1 cellular context compared by ENCODE assay signal in the genomic region with DNA sequence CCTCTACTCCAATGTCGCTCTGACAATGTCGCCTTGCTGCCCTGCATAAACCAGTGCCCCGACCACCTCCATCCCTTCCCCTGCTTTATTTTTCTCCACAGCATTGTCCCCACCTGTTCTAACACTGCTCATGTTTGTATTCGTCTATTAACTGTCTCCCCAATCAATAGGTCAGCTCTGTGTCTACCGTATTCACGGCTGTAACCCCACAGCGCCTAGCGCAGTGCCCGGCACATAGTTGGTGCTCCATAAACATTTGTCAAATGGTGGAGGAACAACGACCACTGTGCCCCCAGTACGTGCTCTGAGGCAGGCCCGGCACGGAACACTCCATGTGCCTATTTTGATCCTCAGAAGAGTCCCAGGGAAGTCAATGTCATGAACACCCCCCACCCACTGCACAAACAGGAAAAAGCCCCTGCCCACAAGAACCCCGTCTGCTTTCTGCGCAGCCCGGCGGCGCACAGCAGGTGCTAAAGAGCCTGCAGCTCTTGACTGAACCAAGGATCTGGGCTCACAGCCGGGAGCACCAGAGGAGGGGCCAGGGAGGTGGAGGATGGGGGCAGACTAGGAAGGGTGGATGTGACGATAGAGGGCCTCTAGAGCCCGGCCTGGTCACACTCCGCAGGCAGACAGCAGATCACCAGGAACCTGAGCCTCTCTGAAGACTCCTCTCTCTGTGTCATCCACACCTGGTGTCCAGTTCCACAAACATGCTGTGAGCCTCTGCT.
TF ChIP-seq lines count a peak whose summit lies in the region.

No MANE protein-coding gene starts in this region.

TF ChIP-seq in IMR-90, 13 proteins besides CTCF, POLR2A, EP300 and RAD21:
- TF ChIP-seq RCOR1 (IDR thresholded peaks at IDR 0.05; ENCODE audit: insufficient replicate concordance, low read length): no peak
- TF ChIP-seq MXI1 (IDR thresholded peaks at IDR 0.05; ENCODE audit: borderline replicate concordance, low read depth, low read length): no peak
- TF ChIP-seq MAZ (IDR thresholded peaks at IDR 0.05; ENCODE audit: borderline replicate concordance, low read depth, low read length): no peak
- no peak for TF ChIP-seq BHLHE40 (IDR thresholded peaks at IDR 0.05; ENCODE audit: low read depth, low read length)
- TF ChIP-seq, protein P1, sequence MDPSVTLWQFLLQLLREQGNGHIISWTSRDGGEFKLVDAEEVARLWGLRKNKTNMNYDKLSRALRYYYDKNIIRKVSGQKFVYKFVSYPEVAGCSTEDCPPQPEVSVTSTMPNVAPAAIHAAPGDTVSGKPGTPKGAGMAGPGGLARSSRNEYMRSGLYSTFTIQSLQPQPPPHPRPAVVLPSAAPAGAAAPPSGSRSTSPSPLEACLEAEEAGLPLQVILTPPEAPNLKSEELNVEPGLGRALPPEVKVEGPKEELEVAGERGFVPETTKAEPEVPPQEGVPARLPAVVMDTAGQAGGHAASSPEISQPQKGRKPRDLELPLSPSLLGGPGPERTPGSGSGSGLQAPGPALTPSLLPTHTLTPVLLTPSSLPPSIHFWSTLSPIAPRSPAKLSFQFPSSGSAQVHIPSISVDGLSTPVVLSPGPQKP (IDR thresholded peaks at IDR 0.05; ENCODE audit: borderline replicate concordance, low read depth, low read length): no peak
- no peak for TF ChIP-seq CEBPB (IDR thresholded peaks at IDR 0.05; ENCODE audit: low read depth, low read length)
